Comparison of ENCODE assay signal across 20 cellular contexts in genomic region chr7:149050941-149051340, GRCh38. TPM values are rescaled to one million over a fixed set of nuclear protein-coding genes. Genes with fewer than 3 reads are reported as not detected.
A peak's percentile ranks its signal among the peaks of the same experiment; 100 is the strongest.
DNase-seq lines count a peak whose midpoint lies in the region; ATAC-seq, FAIRE-seq and TF ChIP-seq lines count a peak whose summit lies in the region.
"Had no signal": no experiment of that assay in that cellular context is flagged by ENCODE, and none has a peak within 500 bp of the region (broad histone marks: within the 10 kb centered on the region; RNA-seq: fewer than 3 reads in every experiment).

No MANE protein-coding gene starts in this region.

- H3T11ph ChIP-seq in H9 (ENCODE audit: low read length) = no peak overlapping the region

- no peak overlapping the region for H2BK5ac ChIP-seq in IMR-90 (ENCODE audit: low read depth, low read length, poor library complexity, severe bottlenecking)
- no peak overlapping the region for H2BK5ac ChIP-seq in H9 (ENCODE audit: insufficient read length, low read length)

- no peak overlapping the region for H2AK9ac ChIP-seq in IMR-90 (replicated peaks; ENCODE audit: low read depth, low read length, poor library complexity)

- no peak overlapping the region for H3K4me3 Mint-ChIP-seq in H9
- H3K4me3 Mint-ChIP-seq: CD4-positive, alpha-beta T cell had no signal

- H3K23me2 ChIP-seq in H9 (ENCODE audit: insufficient read length, low read depth, low read length, poor library complexity, severe bottlenecking) = no peaks in the 10 kb centered on the region

- H2BK15ac ChIP-seq in IMR-90 (ENCODE audit: low read depth, low read length) (no peak overlapping the region), H9 (ENCODE audit: low read depth, low read length) (no peak overlapping the region)

- TF ChIP-seq RAD21 in IMR-90 (IDR thresholded peaks at IDR 0.05; ENCODE audit: low read length) = no peak

- no peak for ATAC-seq in IMR-90 (ENCODE audit: low read depth)
- ATAC-seq: Panc1, Right ventricle myocardium inferior had no signal

- no peak for FAIRE-seq in D721Med (lab: Jason Lieb, UNC)
- FAIRE-seq: G401.6, GM18507 had no signal

- H3K56ac ChIP-seq in IMR-90 (ENCODE audit: extremely low read depth, insufficient read depth, low read length) (no peak overlapping the region), H9 (ENCODE audit: insufficient read length, low read depth, low read length) (no peak overlapping the region)

- H4K91ac ChIP-seq in IMR-90 (ENCODE audit: insufficient read depth, low read depth, low read length) (no peak overlapping the region), H9 (ENCODE audit: insufficient read length, low read depth, low read length) (no peak overlapping the region)

- no peak overlapping the region for H2AK5ac ChIP-seq in IMR-90 (ENCODE audit: low read depth, low read length)
- H2AK5ac ChIP-seq in H9 (ENCODE audit: insufficient read length, low read length) = no peak overlapping the region

- H3K4me3 ChIP-seq in IMR-90 (ENCODE audit: insufficient read depth, low read depth, low read length) = no peak overlapping the region

- H2BK12ac ChIP-seq in H9 (ENCODE audit: insufficient read length, low read depth, low read length) = no peak overlapping the region

- H3K14ac ChIP-seq in IMR-90 (replicated peaks; ENCODE audit: low read depth, low read length) (no peak overlapping the region), H9 (ENCODE audit: insufficient read depth, low read length) (no peak overlapping the region)

- H3K23ac ChIP-seq in IMR-90 (ENCODE audit: low read depth, low read length) (no peak overlapping the region), H9 (ENCODE audit: insufficient read length, low read depth, low read length) (no peak overlapping the region)

- H3K18ac ChIP-seq in IMR-90 (ENCODE audit: low read depth, low read length) (no peak overlapping the region), H9 (ENCODE audit: insufficient read length, low read depth, low read length) (no peak overlapping the region)

- H3K9me3 Mint-ChIP-seq in H9 = no peaks in the 10 kb centered on the region
- H3K9me3 Mint-ChIP-seq: CD4-positive, alpha-beta T cell had no signal

- H3K79me1 ChIP-seq in IMR-90 (ENCODE audit: low read depth in 1 of 2, low read length in 2 of 2) (no peaks in the 10 kb centered on the region), H9 (ENCODE audit: insufficient read depth, low read depth, low read length, poor library complexity, severe bottlenecking) (no peaks in the 10 kb centered on the region)

- H3K9me1 ChIP-seq in IMR-90 (ENCODE audit: insufficient read depth, low read length) = no peaks in the 10 kb centered on the region

- H3K27me3 Mint-ChIP-seq in H9 (ENCODE audit: low read depth) = peaks cover 4% of the 10 kb centered on the region
- H3K27me3 Mint-ChIP-seq: CD4-positive, alpha-beta T cell had no signal

- H4K5ac ChIP-seq in IMR-90 (ENCODE audit: low read depth, low read length) (no peak overlapping the region), H9 (ENCODE audit: insufficient read length, low read depth, low read length) (no peak overlapping the region)

- H3K4me2 ChIP-seq in IMR-90 (ENCODE audit: low read depth, low read length) (no peak overlapping the region), H9 (ENCODE audit: insufficient read depth, insufficient read length, low read length) (no peak overlapping the region)

- H2BK20ac ChIP-seq in IMR-90 (ENCODE audit: low read depth, low read length) = no peak overlapping the region
- H2BK20ac ChIP-seq in H9 (ENCODE audit: low read depth, low read length, poor library complexity, severe bottlenecking) = no peak overlapping the region

- H3K4me1 Mint-ChIP-seq in H9 = no peaks in the 10 kb centered on the region

- no CpG with 5 or more reads among the region's 3 CpGs for WGBS in IMR-90 (ENCODE audit: extremely low coverage in 2 of 2, insufficient read length in 1 of 2), 2 experiments
- WGBS in H9 (ENCODE audit: extremely low coverage, insufficient read length, low lambda C conversion rate) = no CpG with 5 or more reads among the region's 3 CpGs

- BruUV-seq in IMR-90 (replicated peaks; lab: Mats Ljungman, UMichigan) = no TSS peak

- H3K36me3 ChIP-seq in IMR-90 (ENCODE audit: control insufficient read depth, insufficient read depth, low read length) = no peaks in the 10 kb centered on the region
- H3K36me3 ChIP-seq: BE2C had no signal

- H3K4me1 ChIP-seq in IMR-90 (ENCODE audit: control insufficient read depth, insufficient read depth, low read length) = no peaks in the 10 kb centered on the region
- no peaks in the 10 kb centered on the region for H3K4me1 ChIP-seq in H9 (ENCODE audit: insufficient read depth, low read length)
- H3K4me1 ChIP-seq: BE2C had no signal

- peaks cover 5% of the 10 kb centered on the region for H3K27me3 ChIP-seq in IMR-90 (ENCODE audit: control insufficient read depth, insufficient read depth, low read length)
- H3K27me3 ChIP-seq in H9 (ENCODE audit: insufficient read depth, low read length) = no peaks in the 10 kb centered on the region
- H3K27me3 ChIP-seq: BE2C had no signal

- H4K20me1 ChIP-seq in IMR-90 (ENCODE audit: insufficient read depth, low read length) (no peaks in the 10 kb centered on the region), H9 (ENCODE audit: control insufficient read depth, insufficient read depth, insufficient read length) (no peaks in the 10 kb centered on the region)

- no peaks in the 10 kb centered on the region for H3K36me3 Mint-ChIP-seq in H9 (ENCODE audit: insufficient read depth in 1 of 3, low read depth in 3 of 3)

- H3K9me3 ChIP-seq in IMR-90 (ENCODE audit: control insufficient read depth, insufficient read depth, low read length) = no peaks in the 10 kb centered on the region
- H3K9me3 ChIP-seq in H9 (ENCODE audit: control insufficient read depth, low read depth, low read length) = no peaks in the 10 kb centered on the region
- H3K9me3 ChIP-seq: BE2C had no signal

- H3K4ac ChIP-seq in IMR-90 (ENCODE audit: low read depth, low read length) (no peak overlapping the region), H9 (ENCODE audit: low read depth, low read length) (no peak overlapping the region)

- TF ChIP-seq CTCF in IMR-90 (conservative IDR thresholded peaks at IDR 0.05; ENCODE audit: low read depth, low read length) = no peak
- no peak for TF ChIP-seq CTCF in H9 (conservative IDR thresholded peaks at IDR 0.05)
- no peak for TF ChIP-seq CTCF in D721Med (IDR thresholded peaks at IDR 0.05; ENCODE audit: insufficient read depth, missing control alignments)

- H3K27ac ChIP-seq in IMR-90 (ENCODE audit: insufficient read depth, low read length) (no peak overlapping the region), H9 (ENCODE audit: insufficient read length, low read depth, low read length) (no peak overlapping the region)

- POLR2A ChIA-PET in IMR-90 (lab: Charles Lee; ENCODE audit: unreplicated experiment) = no interaction called here

- dilution Hi-C loops in IMR-90 (cut with HindIII; ENCODE audit: low sequenced_read_pairs, unreplicated experiment) = no loop called here

- H2AFZ ChIP-seq in IMR-90 (replicated peaks; ENCODE audit: low read length, poor library complexity) (no peak overlapping the region), H9 (ENCODE audit: low read length) (no peak overlapping the region)

- peak; percentile 26 for DNase-seq in AG20443 (ENCODE audit: low spot score)
- peak; percentile 42 for DNase-seq in IMR-90
- DNase-seq in astrocyte of the hippocampus (ENCODE audit: low read depth, low spot score) = peak; percentile 31
- DNase-seq in glomerular visceral epithelial cell (ENCODE audit: extremely low spot score) = peak; percentile 21
- DNase-seq in activated CD4-positive, alpha-beta T cell treated with anti-CD3 and anti-CD28 coated beads for 1 hour = no peak
- DNase-seq in H9 = no peak
- DNase-seq in D721Med (ENCODE audit: insufficient read length, low spot score) = no peak
- DNase-seq in DMS79 treated with DMSO at 0.1 percent for 48 hours (lab: John Stamatoyannopoulos, UW) = no peak
- DNase-seq: BE2C; CD4-positive, alpha-beta T cell; DMS53; GOT3; Kasumi-1; NCI-H1436; NCI-H2081; NCI-H510A treated with DMSO at 0.1 percent for 48 hours had no signal

- H3K9ac ChIP-seq in IMR-90 (ENCODE audit: low read depth, low read length) (no peak overlapping the region), H9 (ENCODE audit: extremely low read depth, insufficient read length, low read length) (no peak overlapping the region)

- in situ Hi-C loops in IMR-90 (cut with MboI; ENCODE audit: low sequenced_read_pairs) = no loop called here

- no peaks in the 10 kb centered on the region for H3K79me2 ChIP-seq in H9 (ENCODE audit: insufficient read depth, low read length)

- H2BK120ac ChIP-seq in IMR-90 (ENCODE audit: low read depth, low read length) (no peak overlapping the region), H9 (ENCODE audit: low read depth, low read length, poor library complexity, severe bottlenecking) (no peak overlapping the region)

- TF ChIP-seq POLR2A in IMR-90 (IDR thresholded peaks at IDR 0.05; ENCODE audit: low read depth, low read length) = no peak

- intact Hi-C loops in IMR-90 (cut with micrococcal nuclease) = no loop called here

- no peak overlapping the region for H4K8ac ChIP-seq in IMR-90 (ENCODE audit: low read depth in 2 of 2, low read length in 2 of 2)
- no peak overlapping the region for H4K8ac ChIP-seq in H9 (replicated peaks; ENCODE audit: insufficient read length, low read depth, low read length)

- H3K27ac Mint-ChIP-seq in H9 = no peak overlapping the region
- H3K27ac Mint-ChIP-seq: CD4-positive, alpha-beta T cell had no signal

- CTCF ChIA-PET in IMR-90 (lab: Yijun Ruan, JAX) = no interaction called here

TF ChIP-seq in IMR-90, 13 proteins besides CTCF, POLR2A, EP300 and RAD21:
- no peak for TF ChIP-seq RFX5 (IDR thresholded peaks at IDR 0.05; ENCODE audit: low read depth, low read length)
- TF ChIP-seq SMC3 (IDR thresholded peaks at IDR 0.05; ENCODE audit: low read depth, low read length) = no peak
- TF ChIP-seq CEBPB (IDR thresholded peaks at IDR 0.05; ENCODE audit: low read depth, low read length) = 0 out of 2 replicates have a peak, but pooled peaks have one; percentile 7
TF ChIP-seq in IMR-90: peak in this region for 1.

RNA-seq across cellular contexts. Expression of gene PDIA4, which starts 22.6 kb away (rescaled TPM):
- total RNA-seq in IMR-90 (2012; rRNA removed) (277 and 304 TPM in 2 replicates), H9 (2021) (217 and 230 TPM in 2 replicates)
- 221 and 241 TPM in 2 replicates for polyA plus RNA-seq in IMR-90 (2012; rRNA removed)
- polyA plus RNA-seq in IMR-90 (2012; cell fraction: cytosol; rRNA removed) = 143 and 192 TPM in 2 replicates
- polyA plus RNA-seq in IMR-90 (2012; cell fraction: nucleus; rRNA removed; ENCODE audit: low replicate concordance) = 74.7 and 103 TPM in 2 replicates

RNA-seq across cellular contexts. Expression of gene ZNF786, which starts 39.6 kb away (rescaled TPM):
- total RNA-seq in IMR-90 (2012; rRNA removed) = 5.8 and 7.3 TPM in 2 replicates
- polyA plus RNA-seq in IMR-90 (2012; rRNA removed) = 2.6 and 2.8 TPM in 2 replicates
- polyA plus RNA-seq in IMR-90 (2012; cell fraction: cytosol; rRNA removed) = 1.0 and 2.1 TPM in 2 replicates
- polyA plus RNA-seq in IMR-90 (2012; cell fraction: nucleus; rRNA removed; ENCODE audit: low replicate concordance) = 3.6 and 5.9 TPM in 2 replicates
- 24.1 and 25.1 TPM in 2 replicates for total RNA-seq in H9 (2021)

Comparison
In these comparisons a context has a peak if more than half of its experiments do, and no peak if none do; other contexts are left out.
1. DNase-seq: peak in AG20443 (single experiment), IMR-90 (single experiment), astrocyte of the hippocampus (single experiment) and glomerular visceral epithelial cell (single experiment); none in activated CD4-positive, alpha-beta T cell treated with anti-CD3 and anti-CD28 coated beads for 1 hour (single experiment), H9 (single experiment), D721Med (single experiment) and DMS79 treated with DMSO at 0.1 percent for 48 hours (single experiment).